In genomic region chr1:156198831-156199349, GRCh38 we compare ENCODE assay signal across 1 cellular context.
TF ChIP-seq lines count a peak whose summit lies in the region.

No MANE protein-coding gene starts in this region.

TF ChIP-seq in HepG2, 621 proteins besides CTCF, POLR2A, EP300 and RAD21:
- TF ChIP-seq ZNF430 (CRISPR knock-in tag; IDR thresholded peaks at IDR 0.05) (no peak), ZNF670 (CRISPR knock-in tag; IDR thresholded peaks at IDR 0.05; ENCODE audit: borderline replicate concordance) (no peak), ZNF143 (CRISPR knock-in tag; IDR thresholded peaks at IDR 0.05) (no peak), ZFP1 (CRISPR knock-in tag; IDR thresholded peaks at IDR 0.05) (no peak), ONECUT2 (CRISPR knock-in tag; IDR thresholded peaks at IDR 0.05) (no peak), CHCHD3 (CRISPR knock-in tag; IDR thresholded peaks at IDR 0.05) (no peak), ZBTB33 (CRISPR knock-in tag; IDR thresholded peaks at IDR 0.05) (no peak), ZNF354B (CRISPR knock-in tag; IDR thresholded peaks at IDR 0.05) (no peak)
